In the genomic region with DNA sequence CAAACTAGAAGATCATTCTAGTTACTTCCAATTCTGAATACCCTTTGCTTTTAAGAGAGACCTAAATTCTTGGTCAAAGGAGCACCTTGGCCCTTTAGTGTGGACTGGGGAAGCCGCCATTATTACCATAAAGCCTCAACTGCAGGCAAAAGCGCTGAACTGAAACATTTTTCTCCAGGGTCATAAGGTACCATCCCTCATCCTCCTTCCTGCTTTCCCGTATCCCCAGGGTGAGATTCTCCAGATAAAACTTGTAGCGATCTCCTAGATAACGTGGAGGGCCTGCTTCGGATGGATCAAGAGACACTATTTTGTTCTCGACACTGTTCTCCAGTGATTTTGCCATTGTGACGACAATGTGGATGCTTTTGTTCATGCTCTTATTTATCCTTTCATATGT, we compare ENCODE assay signal across 16 cellular contexts. TPM values are rescaled to one million over a fixed set of nuclear protein-coding genes. Genes with fewer than 3 reads are reported as not detected.
DNase-seq lines count a peak whose midpoint lies in the region; ATAC-seq and TF ChIP-seq lines count a peak whose summit lies in the region.
"Had no signal": no experiment of that assay in that cellular context is flagged by ENCODE, and none has a peak within 500 bp of the region (broad histone marks: within the 10 kb centered on the region; RNA-seq: fewer than 3 reads in every experiment).

No MANE protein-coding gene starts in this region.

- POLR2A ChIA-PET in T-cell (lab: Charles Lee): no interaction called here

- no peaks in the 10 kb centered on the region for H3K27me3 Mint-ChIP-seq in activated naive CD4-positive, alpha-beta T cell treated with anti-CD3 and anti-CD28 coated beads for 36 hours (ENCODE audit: low read depth)
- no peaks in the 10 kb centered on the region for H3K27me3 Mint-ChIP-seq in T-cell
- no peaks in the 10 kb centered on the region for H3K27me3 Mint-ChIP-seq in dendritic cell treated with granulocyte-macrophage colony-stimulating factor and Interleukin-4, amounts not matched to agents 40 ng/mL and 50 ng/mL, for 4 days
- H3K27me3 Mint-ChIP-seq in stimulated activated naive B cell treated with anti-CD40 and anti-IgM and Interleukin-4, amounts not matched to agents 10 μg/mL and 1 μg/mL and 100 μg/mL, for 72 hours: no peaks in the 10 kb centered on the region
- H3K27me3 Mint-ChIP-seq: IgD-negative memory B cell had no signal

- H3K36me3 ChIP-seq in lower lobe of right lung (no peaks in the 10 kb centered on the region), brain microvascular endothelial cell (replicated peaks) (no peaks in the 10 kb centered on the region)
- H3K36me3 ChIP-seq: right atrium auricular region had no signal

- intact Hi-C loops in activated naive CD4-positive, alpha-beta T cell treated with anti-CD3 and anti-CD28 coated beads for 36 hours (cut with micrococcal nuclease): no loop called here
- intact Hi-C loops in dendritic cell treated with granulocyte-macrophage colony-stimulating factor and Interleukin-4, amounts not matched to agents 40 ng/mL and 50 ng/mL, for 4 days (cut with micrococcal nuclease): no loop called here
- intact Hi-C loops in left cardiac atrium (cut with DNase I) (no loop called here), lower lobe of right lung (cut with DNase I) (no loop called here)

- in situ Hi-C loops in brain microvascular endothelial cell (cut with HindIII; ENCODE audit: low pct_ligation_motif_present, low sequenced_read_pairs): no loop called here

- H3K27me3 ChIP-seq in lower lobe of right lung (ENCODE audit: low read depth) (no peaks in the 10 kb centered on the region), brain microvascular endothelial cell (replicated peaks) (no peaks in the 10 kb centered on the region)
- H3K27me3 ChIP-seq: right atrium auricular region had no signal

- H3K27ac Mint-ChIP-seq in activated naive CD4-positive, alpha-beta T cell treated with anti-CD3 and anti-CD28 coated beads for 36 hours: peak overlapping the region; percentile 95
- H3K27ac Mint-ChIP-seq in T-cell: peak overlapping the region; percentile 96 to 98
- peak overlapping the region; percentile 72 for H3K27ac Mint-ChIP-seq in dendritic cell treated with granulocyte-macrophage colony-stimulating factor and Interleukin-4, amounts not matched to agents 40 ng/mL and 50 ng/mL, for 4 days
- H3K27ac Mint-ChIP-seq in stimulated activated naive B cell treated with anti-CD40 and anti-IgM and Interleukin-4, amounts not matched to agents 10 μg/mL and 1 μg/mL and 100 μg/mL, for 72 hours: peak overlapping the region; percentile 71
- H3K27ac Mint-ChIP-seq: WTC11 had no signal

- peaks cover 92% of the 10 kb centered on the region for H3K4me1 Mint-ChIP-seq in activated naive CD4-positive, alpha-beta T cell treated with anti-CD3 and anti-CD28 coated beads for 36 hours (ENCODE audit: low read depth)
- peaks cover 89 to 95% (median 93%) of the 10 kb centered on the region in 3 donors for H3K4me1 Mint-ChIP-seq in T-cell
- H3K4me1 Mint-ChIP-seq in dendritic cell treated with granulocyte-macrophage colony-stimulating factor and Interleukin-4, amounts not matched to agents 40 ng/mL and 50 ng/mL, for 4 days (ENCODE audit: low read depth): peaks cover 79% of the 10 kb centered on the region
- peaks cover 66 to 89% of the 10 kb centered on the region in 2 donors for H3K4me1 Mint-ChIP-seq in stimulated activated naive B cell treated with anti-CD40 and anti-IgM and Interleukin-4, amounts not matched to agents 10 μg/mL and 1 μg/mL and 100 μg/mL, for 72 hours

- H3K9me3 Mint-ChIP-seq in activated naive CD4-positive, alpha-beta T cell treated with anti-CD3 and anti-CD28 coated beads for 36 hours: no peaks in the 10 kb centered on the region
- H3K9me3 Mint-ChIP-seq in T-cell: no peaks in the 10 kb centered on the region
- H3K9me3 Mint-ChIP-seq in dendritic cell treated with granulocyte-macrophage colony-stimulating factor and Interleukin-4, amounts not matched to agents 40 ng/mL and 50 ng/mL, for 4 days: no peaks in the 10 kb centered on the region
- no peaks in the 10 kb centered on the region for H3K9me3 Mint-ChIP-seq in stimulated activated naive B cell treated with anti-CD40 and anti-IgM and Interleukin-4, amounts not matched to agents 10 μg/mL and 1 μg/mL and 100 μg/mL, for 72 hours
- H3K9me3 Mint-ChIP-seq: IgD-negative memory B cell, mesothelial cell of epicardium, WTC11 had no signal

- peaks cover 17% of the 10 kb centered on the region for H3K4me1 ChIP-seq in lower lobe of right lung
- H3K4me1 ChIP-seq: right atrium auricular region had no signal

- CTCF ChIA-PET in activated naive CD4-positive, alpha-beta T cell treated with anti-CD3 and anti-CD28 coated beads for 36 hours (lab: Charles Lee): interaction anchor here (1.2 kb wide), 1 partner anchor 9 kb away, joined by 4 read pairs; the partner anchor contains the start of gene SLAMF1
- CTCF ChIA-PET in T-cell (lab: Charles Lee): no interaction called here

- H3K36me3 Mint-ChIP-seq in activated naive CD4-positive, alpha-beta T cell treated with anti-CD3 and anti-CD28 coated beads for 36 hours (ENCODE audit: low read depth): peaks cover 87% of the 10 kb centered on the region
- peaks cover 49% of the 10 kb centered on the region for H3K36me3 Mint-ChIP-seq in T-cell
- H3K36me3 Mint-ChIP-seq in dendritic cell treated with granulocyte-macrophage colony-stimulating factor and Interleukin-4, amounts not matched to agents 40 ng/mL and 50 ng/mL, for 4 days (ENCODE audit: low read depth): peaks cover 95% of the 10 kb centered on the region
- H3K36me3 Mint-ChIP-seq in stimulated activated naive B cell treated with anti-CD40 and anti-IgM and Interleukin-4, amounts not matched to agents 10 μg/mL and 1 μg/mL and 100 μg/mL, for 72 hours: peaks cover 73 to 81% of the 10 kb centered on the region in 2 donors
- H3K36me3 Mint-ChIP-seq: mesothelial cell of epicardium, WTC11 had no signal

- H3K27ac ChIP-seq in lower lobe of right lung: no peak overlapping the region
- no peak overlapping the region for H3K27ac ChIP-seq in brain microvascular endothelial cell
- H3K27ac ChIP-seq: right atrium auricular region had no signal

- no peak overlapping the region for H3K4me3 ChIP-seq in lower lobe of right lung
- no peak overlapping the region for H3K4me3 ChIP-seq in brain microvascular endothelial cell (ENCODE audit: low read depth, low read length)
- H3K4me3 ChIP-seq: right atrium auricular region had no signal

- DNase-seq in activated naive CD4-positive, alpha-beta T cell treated with anti-CD3 and anti-CD28 coated beads for 36 hours: no peak
- no peak for DNase-seq in activated naive CD4-positive, alpha-beta T cell (lab: John Stamatoyannopoulos, UW)
- DNase-seq in T-cell: no peak
- no peak for DNase-seq in stimulated activated naive B cell treated with anti-CD40 and anti-IgM and Interleukin-4, amounts not matched to agents 10 μg/mL and 1 μg/mL and 100 μg/mL, for 72 hours
- no peak for DNase-seq in left cardiac atrium
- no peak for DNase-seq in lower lobe of right lung
- no peak for DNase-seq in brain microvascular endothelial cell
- DNase-seq: hypothalamus, NCI-H1930, occipital lobe had no signal

- TF ChIP-seq CTCF in lower lobe of right lung (IDR thresholded peaks at IDR 0.05): no peak
- TF ChIP-seq CTCF in brain microvascular endothelial cell (IDR thresholded peaks at IDR 0.05; ENCODE audit: low read depth, low read length, missing control alignments): no peak

- no peak overlapping the region for H3K4me3 Mint-ChIP-seq in activated naive CD4-positive, alpha-beta T cell treated with anti-CD3 and anti-CD28 coated beads for 36 hours
- peak overlapping the region in 2 of 3 donors; percentile 8 to 98 for H3K4me3 Mint-ChIP-seq in T-cell
- H3K4me3 Mint-ChIP-seq in dendritic cell treated with granulocyte-macrophage colony-stimulating factor and Interleukin-4, amounts not matched to agents 40 ng/mL and 50 ng/mL, for 4 days: no peak overlapping the region
- no peak overlapping the region for H3K4me3 Mint-ChIP-seq in stimulated activated naive B cell treated with anti-CD40 and anti-IgM and Interleukin-4, amounts not matched to agents 10 μg/mL and 1 μg/mL and 100 μg/mL, for 72 hours
- H3K4me3 Mint-ChIP-seq: mesothelial cell of epicardium, WTC11 had no signal

- no peaks in the 10 kb centered on the region for H3K9me3 ChIP-seq in lower lobe of right lung
- H3K9me3 ChIP-seq: right atrium auricular region had no signal

- no peak for ATAC-seq in T-cell (replicated peaks in 1 of 4)
- no peak for ATAC-seq in stimulated activated naive B cell treated with anti-CD40 and anti-IgM and Interleukin-4, amounts not matched to agents 10 μg/mL and 1 μg/mL and 100 μg/mL, for 72 hours (replicated peaks)
- no peak for ATAC-seq in left cardiac atrium
- no peak for ATAC-seq in lower lobe of right lung

RNA-seq across cellular contexts. Expression of gene SLAMF1, which starts 9.8 kb away (rescaled TPM):
- 100 to 1,000 TPM; 101 to 112 TPM for total RNA-seq in activated naive CD4-positive, alpha-beta T cell treated with anti-CD3 and anti-CD28 coated beads for 36 hours
- total RNA-seq in T-cell (10 to 100 TPM; 19.4 to 38.7 (median 30.7) TPM), left cardiac atrium (under 1 TPM; 0.91 to 0.94 TPM), lower lobe of right lung (1.4 TPM)
- total RNA-seq: G401, mesothelial cell of epicardium, occipital lobe had no signal

RNA-seq across cellular contexts. Expression of gene CD84, which starts 57.8 kb away (rescaled TPM):
- 1 to 10 TPM; 8.6 to 9.2 TPM for total RNA-seq in activated naive CD4-positive, alpha-beta T cell treated with anti-CD3 and anti-CD28 coated beads for 36 hours
- total RNA-seq in T-cell (10 to 100 TPM; 47.5 to 97.4 (median 51.8) TPM), left cardiac atrium (1 to 10 TPM; 4.8 to 7.7 TPM), lower lobe of right lung (24.1 TPM)
- total RNA-seq: G401, mesothelial cell of epicardium had no signal

Comparison
In these comparisons a context has a peak if more than half of its experiments do, and no peak if none do; other contexts are left out.
1. H3K4me3 Mint-ChIP-seq: peak in T-cell (2 of 3); none in activated naive CD4-positive, alpha-beta T cell treated with anti-CD3 and anti-CD28 coated beads for 36 hours (single experiment), dendritic cell treated with granulocyte-macrophage colony-stimulating factor and Interleukin-4, amounts not matched to agents 40 ng/mL and 50 ng/mL, for 4 days (single experiment) and stimulated activated naive B cell treated with anti-CD40 and anti-IgM and Interleukin-4, amounts not matched to agents 10 μg/mL and 1 μg/mL and 100 μg/mL, for 72 hours (0 of 2).
2. Peak in every context shown above with its lines, with median percentiles within 50 percentile points of each other: H3K27ac Mint-ChIP-seq.